Comparison of ENCODE assay signal across 16 cellular contexts in genomic region chr16:22417019-22417418, GRCh38. TPM values are rescaled to one million over a fixed set of nuclear protein-coding genes. Genes with fewer than 3 reads are reported as not detected.
DNase-seq lines count a peak whose midpoint lies in the region; ATAC-seq lines count a peak whose summit lies in the region.
"Had no signal": no experiment of that assay in that cellular context is flagged by ENCODE, and none has a peak within 500 bp of the region (broad histone marks: within the 10 kb centered on the region; RNA-seq: fewer than 3 reads in every experiment).

No MANE protein-coding gene starts in this region.

- no peaks in the 10 kb centered on the region for H3K9me3 Mint-ChIP-seq in naive thymus-derived CD8-positive, alpha-beta T cell
- H3K9me3 Mint-ChIP-seq: CD4-positive, alpha-beta memory T cell; GM23338 had no signal

- POLR2A ChIA-PET in naive thymus-derived CD8-positive, alpha-beta T cell (lab: Charles Lee): no interaction called here

- peak; percentile 48 for DNase-seq in SKM-1 treated with dmso at 0.1 percent for 144 hours (lab: John Stamatoyannopoulos, UW; ENCODE audit: unreplicated experiment)
- no peak for DNase-seq in SKM-1 (lab: John Stamatoyannopoulos, UW; ENCODE audit: unreplicated experiment)
- DNase-seq in NOMO-1 (lab: John Stamatoyannopoulos, UW; ENCODE audit: unreplicated experiment in 2 of 2): peak; percentile 73 to 96
- DNase-seq in SIG-M5 (lab: John Stamatoyannopoulos, UW): peak; percentile 87
- DNase-seq in naive thymus-derived CD8-positive, alpha-beta T cell: no peak
- no peak for DNase-seq in mucosa of gallbladder (ENCODE audit: low spot score)
- no peak for DNase-seq in cortex of kidney (lab: John Stamatoyannopoulos, UW)
- DNase-seq: 8988T; ACHN; CD4-positive, alpha-beta memory T cell; DMS153; DMS79 treated with DMSO at 0.1 percent for 48 hours; EL; H7 had no signal

- H3K4me3 Mint-ChIP-seq in naive thymus-derived CD8-positive, alpha-beta T cell: no peak overlapping the region
- H3K4me3 Mint-ChIP-seq: CD4-positive, alpha-beta memory T cell; GM23338 had no signal

- ATAC-seq in naive thymus-derived CD8-positive, alpha-beta T cell: no peak
- ATAC-seq in HG02885 (IDR thresholded peaks at IDR 0.05; ENCODE audit: poor library complexity, unreplicated experiment): no peak
- ATAC-seq: GM23338 had no signal

- peak overlapping the region in 2 of 10 donors; percentile 12 to 53 for H3K27ac Mint-ChIP-seq in naive thymus-derived CD8-positive, alpha-beta T cell
- H3K27ac Mint-ChIP-seq: GM23338 had no signal

- H3K27me3 Mint-ChIP-seq in naive thymus-derived CD8-positive, alpha-beta T cell: no peaks in the 10 kb centered on the region
- H3K27me3 Mint-ChIP-seq: CD4-positive, alpha-beta memory T cell had no signal

- H3K36me3 Mint-ChIP-seq in naive thymus-derived CD8-positive, alpha-beta T cell: peaks cover 0 to 25% (median 12%) of the 10 kb centered on the region in 3 donors

- peaks cover 0 to 2% (median 0%) of the 10 kb centered on the region in 4 donors for H3K4me1 Mint-ChIP-seq in naive thymus-derived CD8-positive, alpha-beta T cell
- H3K4me1 Mint-ChIP-seq: CD4-positive, alpha-beta memory T cell; GM23338 had no signal

RNA-seq across cellular contexts. Expression of gene CDR2, which starts 42.6 kb away (rescaled TPM):
- 10 to 100 TPM; 68.7 to 78.3 TPM for total RNA-seq in naive thymus-derived CD8-positive, alpha-beta T cell
- polyA plus RNA-seq in naive thymus-derived CD8-positive, alpha-beta T cell: 10 to 100 TPM; 46.8 to 91.0 (median 66.9) TPM
- total RNA-seq in mucosa of gallbladder: 20.9 TPM

Comparison
In these comparisons a context has a peak if more than half of its experiments do, and no peak if none do; other contexts are left out.
1. DNase-seq: peak in SKM-1 treated with dmso at 0.1 percent for 144 hours (single experiment), NOMO-1 (2 of 2) and SIG-M5 (single experiment); none in SKM-1 (single experiment), naive thymus-derived CD8-positive, alpha-beta T cell (0 of 10), mucosa of gallbladder (single experiment) and cortex of kidney (single experiment).